8 cellular contexts compared by ENCODE assay signal in the genomic region with DNA sequence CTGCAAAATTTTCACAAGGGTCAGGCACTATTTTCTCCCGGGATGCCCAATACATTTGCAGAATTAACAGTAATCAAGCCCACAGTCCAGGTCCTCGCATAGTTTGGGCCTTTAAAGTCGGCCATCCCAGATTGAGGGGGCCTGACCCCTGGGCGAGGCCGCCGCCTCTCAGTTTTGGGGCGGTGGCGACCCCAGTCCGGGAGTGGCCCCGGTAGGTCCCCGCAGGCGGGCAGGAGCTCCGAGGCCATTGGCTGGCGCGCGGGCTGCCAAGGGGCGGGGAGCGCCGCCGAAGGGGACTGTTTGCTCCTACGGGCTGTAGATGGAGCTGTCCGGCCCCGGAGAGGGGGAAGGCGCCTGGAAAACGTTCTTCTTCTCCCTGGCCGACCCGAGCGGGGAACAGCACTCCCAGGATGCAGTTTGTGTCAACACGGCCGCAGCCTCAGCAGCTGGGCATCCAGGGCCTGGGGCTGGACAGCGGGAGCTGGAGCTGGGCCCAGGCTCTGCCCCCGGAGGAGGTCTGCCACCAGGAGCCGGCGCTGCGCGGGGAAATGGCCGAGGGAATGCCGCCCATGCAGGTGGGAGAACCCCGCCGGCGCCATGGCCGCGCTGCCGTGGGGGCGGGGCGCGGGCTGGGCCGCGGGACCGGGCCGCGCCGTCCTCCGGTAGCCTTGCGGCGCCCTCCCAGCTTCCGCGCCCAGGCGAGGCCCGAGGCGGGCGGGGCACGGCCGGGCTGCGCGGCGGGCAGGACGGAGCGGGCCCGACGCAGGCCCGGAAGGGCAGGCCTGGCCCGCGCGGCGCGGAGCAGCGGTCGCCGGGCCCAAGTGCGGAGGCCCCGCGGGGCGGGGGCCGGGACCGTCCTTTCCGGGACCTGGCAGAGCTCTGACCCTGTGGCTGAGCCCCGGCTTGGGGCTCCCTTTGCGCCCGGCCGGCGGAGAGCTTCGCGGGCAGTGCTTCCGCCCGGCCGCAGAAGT. TPM values are rescaled to one million over a fixed set of nuclear protein-coding genes. Genes with fewer than 3 reads are reported as not detected.
DNase-seq lines count a peak whose midpoint lies in the region; ATAC-seq and TF ChIP-seq lines count a peak whose summit lies in the region.

A gene (plus strand): TSS at position 367 of the 971 bp plus-strand sequence. CDS start 44 bp downstream, at position 411.

- H3K9me3 ChIP-seq in HUES48 (ENCODE audit: control insufficient read depth, insufficient read depth, low read length): no peaks in the 10 kb centered on the region
- H3K9me3 ChIP-seq in OCI-LY3 (ENCODE audit: insufficient read depth, low read length): no peaks in the 10 kb centered on the region
- no peaks in the 10 kb centered on the region for H3K9me3 ChIP-seq in mucosa of rectum (ENCODE audit: control insufficient read depth in 2 of 2, low read length in 2 of 2)

- H3K27me3 ChIP-seq in HUES48 (ENCODE audit: control insufficient read depth, insufficient read depth, low read length) (no peaks in the 10 kb centered on the region), OCI-LY3 (ENCODE audit: low read depth, low read length) (no peaks in the 10 kb centered on the region), mucosa of rectum (ENCODE audit: control insufficient read depth in 2 of 2, insufficient read depth in 2 of 2, low read length in 2 of 2) (no peaks in the 10 kb centered on the region)

- H3K79me2 ChIP-seq in OCI-LY3 (ENCODE audit: low read length): peaks cover 32% of the 10 kb centered on the region

- H4K20me1 ChIP-seq in OCI-LY3 (ENCODE audit: insufficient read depth, low read length): peaks cover 3% of the 10 kb centered on the region; the same call in 1 of the 2 replicates

- DNase-seq in DMS 273 (lab: John Stamatoyannopoulos, UW; ENCODE audit: unreplicated experiment) (peak; percentile 100), activated T-cell treated with anti-CD3 and anti-CD28 coated beads for 4 hours (peak; percentile 45), epithelial cell of proximal tubule (ENCODE audit: low read depth) (peak; percentile 16)
- DNase-seq in stimulated activated CD8-positive, alpha-beta memory T cell treated with anti-CD3 and anti-CD28 coated beads, Interleukin-7, amount 100 ng/mL, for 1 hour (ENCODE audit: low read depth in 2 of 2): peak; percentile 38

- H3K36me3 ChIP-seq in HUES48 (ENCODE audit: control insufficient read depth, insufficient read depth, low read length) (peaks cover 29% of the 10 kb centered on the region), OCI-LY3 (replicated peaks; ENCODE audit: low read depth, low read length) (peaks cover 24% of the 10 kb centered on the region), mucosa of rectum (ENCODE audit: control insufficient read depth in 2 of 2, insufficient read depth in 2 of 2, low read length in 2 of 2) (peaks cover 20 to 25% of the 10 kb centered on the region in 2 donors)

- H3K4me2 ChIP-seq in OCI-LY3 (ENCODE audit: low read length): peak within 1 kb of the TSS; percentile 98

- H3K9ac ChIP-seq in HUES48 (ENCODE audit: low read depth, low read length) (peak within 1 kb of the TSS; percentile 93), OCI-LY3 (ENCODE audit: low read length) (peak within 1 kb of the TSS; percentile 99), mucosa of rectum (ENCODE audit: low read depth in 1 of 2, low read length in 2 of 2) (peak within 1 kb of the TSS; percentile 78 to 85)

- H2AFZ ChIP-seq in OCI-LY3 (ENCODE audit: low read depth, low read length): peak within 1 kb of the TSS; percentile 67

- H3K4me3 ChIP-seq in HUES48 (ENCODE audit: low read depth, low read length) (peak within 1 kb of the TSS; percentile 98), OCI-LY3 (ENCODE audit: low read length) (peak within 1 kb of the TSS; percentile 96), epithelial cell of proximal tubule (ENCODE audit: low read depth, low read length) (peak within 1 kb of the TSS; percentile 66), mucosa of rectum (ENCODE audit: low read length in 2 of 2) (peak within 1 kb of the TSS; percentile 82 to 83)

- H3K4me1 ChIP-seq in HUES48 (ENCODE audit: control insufficient read depth, insufficient read depth, low read length) (peaks cover 4% of the 10 kb centered on the region; the same call in 1 of the 2 replicates), OCI-LY3 (ENCODE audit: low read length) (peaks cover 27% of the 10 kb centered on the region), mucosa of rectum (ENCODE audit: control insufficient read depth in 2 of 2, insufficient read depth in 2 of 2, low read length in 2 of 2) (peaks cover 21% of the 10 kb centered on the region in 2 donors)

- TF ChIP-seq CTCF in OCI-LY3 (IDR thresholded peaks at IDR 0.05; ENCODE audit: low read depth, low read length) (peak; percentile 54), epithelial cell of proximal tubule (conservative IDR thresholded peaks at IDR 0.05; ENCODE audit: low read depth, low read length) (peak; percentile 63)

- H3K27ac ChIP-seq in HUES48 (ENCODE audit: low read depth, low read length): peak within 1 kb of the TSS; percentile 94
- peak within 1 kb of the TSS; percentile 53 for H3K27ac ChIP-seq in OCI-LY3 (ENCODE audit: low read length)
- peak within 1 kb of the TSS; percentile 90 to 91 for H3K27ac ChIP-seq in mucosa of rectum (ENCODE audit: low read depth in 2 of 2, low read length in 2 of 2)

- peak; percentile 92 for ATAC-seq in GM21390 (IDR thresholded peaks at IDR 0.05; ENCODE audit: unreplicated experiment)

RNA-seq across cellular contexts. Expression of the gene that starts here (rescaled TPM):
- total RNA-seq in epithelial cell of proximal tubule: 18.5 and 22.1 TPM in 2 replicates

Comparison
In these comparisons a context has a peak if more than half of its experiments do, and no peak if none do; other contexts are left out.
1. Peak in every context shown above with its lines: DNase-seq, ATAC-seq, H3K4me3 ChIP-seq and H3K27ac ChIP-seq.
2. DNase-seq: peak in every context shown above with its lines; median percentile 100 in DMS 273; 45 in activated T-cell treated with anti-CD3 and anti-CD28 coated beads for 4 hours; 38 in stimulated activated CD8-positive, alpha-beta memory T cell treated with anti-CD3 and anti-CD28 coated beads, Interleukin-7, amount 100 ng/mL, for 1 hour; 16 in epithelial cell of proximal tubule.